8 cellular contexts compared by ENCODE assay signal in genomic region chr5:156934450-156935211, GRCh38. TPM values are rescaled to one million over a fixed set of nuclear protein-coding genes. Genes with fewer than 3 reads are reported as not detected.
DNase-seq lines count a peak whose midpoint lies in the region; ATAC-seq and TF ChIP-seq lines count a peak whose summit lies in the region.

No MANE protein-coding gene starts in this region.

- H3K4me1 ChIP-seq in right lobe of liver = no peaks in the 10 kb centered on the region
- no peaks in the 10 kb centered on the region for H3K4me1 ChIP-seq in tibial artery

- H3K36me3 Mint-ChIP-seq in Calu3 (ENCODE audit: insufficient read depth, unreplicated experiment) = no peaks in the 10 kb centered on the region
- peaks cover 4% of the 10 kb centered on the region for H3K36me3 Mint-ChIP-seq in activated naive CD4-positive, alpha-beta T cell treated with anti-CD3 and anti-CD28 coated beads, Interleukin-2, amount 50 U/mL, for 24 hours

- no peaks in the 10 kb centered on the region for H3K27me3 Mint-ChIP-seq in Calu3 (ENCODE audit: unreplicated experiment)
- H3K27me3 Mint-ChIP-seq in activated naive CD4-positive, alpha-beta T cell treated with anti-CD3 and anti-CD28 coated beads, Interleukin-2, amount 50 U/mL, for 24 hours = no peaks in the 10 kb centered on the region

- H3K27ac Mint-ChIP-seq in Calu3 (ENCODE audit: unreplicated experiment) = no peak overlapping the region
- H3K27ac Mint-ChIP-seq in activated naive CD4-positive, alpha-beta T cell treated with anti-CD3 and anti-CD28 coated beads, Interleukin-2, amount 50 U/mL, for 24 hours = peak overlapping the region; percentile 77

- intact Hi-C loops in Calu3 (cut with micrococcal nuclease; ENCODE audit: unreplicated experiment) = loop anchor here (5.0 kb wide), 2 partner anchors 93 to 198 kb away; no protein-coding TSS in a partner anchor
- intact Hi-C loops in right lobe of liver (cut with DNase I) = no loop called here
- intact Hi-C loops in tibial artery (cut with DNase I; ENCODE audit: low total_unique reads) = no loop called here

- H3K9me3 Mint-ChIP-seq in Calu3 (ENCODE audit: low read depth, unreplicated experiment) = peaks cover 5% of the 10 kb centered on the region
- peaks cover 5% of the 10 kb centered on the region for H3K9me3 Mint-ChIP-seq in activated naive CD4-positive, alpha-beta T cell treated with anti-CD3 and anti-CD28 coated beads, Interleukin-2, amount 50 U/mL, for 24 hours

- peak; percentile 33 for TF ChIP-seq CTCF in Calu3 (IDR thresholded peaks at IDR 0.05; ENCODE audit: unreplicated experiment)
- TF ChIP-seq CTCF in GM20000 (IDR thresholded peaks at IDR 0.05; ENCODE audit: extremely low read depth, missing control alignments) = peak; percentile 72
- TF ChIP-seq CTCF in right lobe of liver (IDR thresholded peaks at IDR 0.05) = peak; percentile 21 to 51 (median 28)
- TF ChIP-seq CTCF in tibial artery (IDR thresholded peaks at IDR 0.05) = peak in 1 of 2 experiments; percentile 32

- H3K27ac ChIP-seq in right lobe of liver (no peak overlapping the region), tibial artery (no peak overlapping the region)

- no peak overlapping the region for H3K4me3 ChIP-seq in right lobe of liver
- no peak overlapping the region for H3K4me3 ChIP-seq in tibial artery

- BruUV-seq in Calu3 (replicated peaks; lab: Mats Ljungman, UMichigan) = no TSS peak

- 48% methylated on average over 9 of the region's 9 CpGs for WGBS in right lobe of liver (ENCODE audit: insufficient coverage, low coverage, low lambda C conversion rate, missing lambda C conversion rate)

- no peaks in the 10 kb centered on the region for H3K9me3 ChIP-seq in right lobe of liver
- no peaks in the 10 kb centered on the region for H3K9me3 ChIP-seq in tibial artery

- H3K27me3 ChIP-seq in right lobe of liver (no peaks in the 10 kb centered on the region), tibial artery (no peaks in the 10 kb centered on the region)

- TF ChIP-seq POLR2A in right lobe of liver (IDR thresholded peaks at IDR 0.05) = no peak

- no peaks in the 10 kb centered on the region for H3K4me1 Mint-ChIP-seq in Calu3 (ENCODE audit: low read depth, unreplicated experiment)
- peaks cover 50% of the 10 kb centered on the region for H3K4me1 Mint-ChIP-seq in activated naive CD4-positive, alpha-beta T cell treated with anti-CD3 and anti-CD28 coated beads, Interleukin-2, amount 50 U/mL, for 24 hours

- peak in 3 of 4 donors; percentile 27 to 65 (median 33) for ATAC-seq in right lobe of liver

- DNase-seq in Calu3 (peak; percentile 52), GM20000 (ENCODE audit: low spot score) (peak; percentile 49), OCI-M1 (lab: John Stamatoyannopoulos, UW) (peak; percentile 42), right lobe of liver (no peak), superior temporal gyrus (ENCODE audit: extremely low spot score) (peak; percentile 72), tibial artery (no peak), occipital lobe (lab: John Stamatoyannopoulos, UW) (no peak)

- H3K36me3 ChIP-seq in right lobe of liver (no peaks in the 10 kb centered on the region), tibial artery (no peaks in the 10 kb centered on the region)

- no peak overlapping the region for H3K4me3 Mint-ChIP-seq in Calu3 (ENCODE audit: low read depth, unreplicated experiment)
- peak overlapping the region; percentile 33 for H3K4me3 Mint-ChIP-seq in activated naive CD4-positive, alpha-beta T cell treated with anti-CD3 and anti-CD28 coated beads, Interleukin-2, amount 50 U/mL, for 24 hours

- CTCF ChIA-PET in Calu3 (lab: Charles Lee) = no interaction called here

RNA-seq across cellular contexts. Expression of gene TIMD4, which starts 28.4 kb away (rescaled TPM):
- total RNA-seq in Calu3 (2022) (not detected in 2 replicates), right lobe of liver (10 to 100 TPM in 2 of 6 experiments, 1 to 10 TPM in 2, under 1 TPM in 2; 0.31 to 16.3 (median 4.8) TPM), occipital lobe (not detected)

Comparison
In these comparisons a context has a peak if more than half of its experiments do, and no peak if none do; other contexts are left out.
1. DNase-seq: peak in Calu3 (single experiment), GM20000 (single experiment), OCI-M1 (single experiment) and superior temporal gyrus (single experiment); none in right lobe of liver (0 of 3), tibial artery (0 of 2) and occipital lobe (single experiment).